Comparison of ENCODE assay signal across 8 cellular contexts in genomic region chr12:13234045-13234641, GRCh38. TPM values are rescaled to one million over a fixed set of nuclear protein-coding genes. Genes with fewer than 3 reads are reported as not detected.
A peak's percentile ranks its signal among the peaks of the same experiment; 100 is the strongest.
DNase-seq lines count a peak whose midpoint lies in the region; ATAC-seq and FAIRE-seq lines count a peak whose summit lies in the region.

No MANE protein-coding gene starts in this region.

- peak; percentile 77 for FAIRE-seq in urothelium cell line (lab: Jason Lieb, UNC)

- peak; percentile 33 for DNase-seq in NCI-H2227 (lab: John Stamatoyannopoulos, UW; ENCODE audit: unreplicated experiment)
- DNase-seq in NCI-H2227 treated with DMSO at 0.1 percent for 48 hours (lab: John Stamatoyannopoulos, UW) = no peak
- DNase-seq in SK-MEL-5 (ENCODE audit: low read depth, low spot score) = peak; percentile 81
- DNase-seq in dedifferentiated amniotic fluid mesenchymal stem cell (ENCODE audit: extremely low spot score) = peak; percentile 56
- DNase-seq in lung microvascular endothelial cell (ENCODE audit: low read depth in 2 of 2) = peak; percentile 77 to 79
- DNase-seq in urothelium cell line (ENCODE audit: low spot score) = peak; percentile 77

- ATAC-seq in HG02588 (IDR thresholded peaks at IDR 0.05; ENCODE audit: unreplicated experiment) (peak; percentile 57), HG03439 (IDR thresholded peaks at IDR 0.05; ENCODE audit: unreplicated experiment) (no peak)

- in situ Hi-C loops in SK-MEL-5 (cut with HindIII; ENCODE audit: low pct_unique_long_range_greater_than_20kb, low sequenced_read_pairs) = no loop called here

RNA-seq across cellular contexts. Expression of gene EMP1, which starts 37.6 kb away (rescaled TPM):
- total RNA-seq in SK-MEL-5 (2014; rRNA removed; shearing (Covaris generic)) = 8.7 and 14.3 TPM in 2 replicates
- 41.8 and 57.8 TPM in 2 replicates for polyA plus RNA-seq in SK-MEL-5 (2015; cell fraction: cytosol; rRNA removed)
- 9.2 and 23.4 TPM in 2 replicates for polyA plus RNA-seq in SK-MEL-5 (2015; cell fraction: nucleus; rRNA removed)
- total RNA-seq in lung microvascular endothelial cell = 58.4 and 83.3 TPM in 2 replicates
